Comparison of ENCODE assay signal across 8 cellular contexts in genomic region chrX:101097546-101098453, GRCh38. TPM values are rescaled to one million over a fixed set of nuclear protein-coding genes. Genes with fewer than 3 reads are reported as not detected.
DNase-seq lines count a peak whose midpoint lies in the region; ATAC-seq, FAIRE-seq and TF ChIP-seq lines count a peak whose summit lies in the region.

A gene with protein sequence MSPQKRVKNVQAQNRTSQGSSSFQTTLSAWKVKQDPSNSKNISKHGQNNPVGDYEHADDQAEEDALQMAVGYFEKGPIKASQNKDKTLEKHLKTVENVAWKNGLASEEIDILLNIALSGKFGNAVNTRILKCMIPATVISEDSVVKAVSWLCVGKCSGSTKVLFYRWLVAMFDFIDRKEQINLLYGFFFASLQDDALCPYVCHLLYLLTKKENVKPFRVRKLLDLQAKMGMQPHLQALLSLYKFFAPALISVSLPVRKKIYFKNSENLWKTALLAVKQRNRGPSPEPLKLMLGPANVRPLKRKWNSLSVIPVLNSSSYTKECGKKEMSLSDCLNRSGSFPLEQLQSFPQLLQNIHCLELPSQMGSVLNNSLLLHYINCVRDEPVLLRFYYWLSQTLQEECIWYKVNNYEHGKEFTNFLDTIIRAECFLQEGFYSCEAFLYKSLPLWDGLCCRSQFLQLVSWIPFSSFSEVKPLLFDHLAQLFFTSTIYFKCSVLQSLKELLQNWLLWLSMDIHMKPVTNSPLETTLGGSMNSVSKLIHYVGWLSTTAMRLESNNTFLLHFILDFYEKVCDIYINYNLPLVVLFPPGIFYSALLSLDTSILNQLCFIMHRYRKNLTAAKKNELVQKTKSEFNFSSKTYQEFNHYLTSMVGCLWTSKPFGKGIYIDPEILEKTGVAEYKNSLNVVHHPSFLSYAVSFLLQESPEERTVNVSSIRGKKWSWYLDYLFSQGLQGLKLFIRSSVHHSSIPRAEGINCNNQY (plus strand): TSS chrX:101098204. CDS start chrX:101101071, 2,867 bp downstream.

- peaks cover 0 to 13% of the 10 kb centered on the region in 2 experiments; a peak in 2 of 4 replicates for H3K79me2 ChIP-seq in H1 (ENCODE audit: control insufficient read depth in 1 of 2, insufficient read depth in 2 of 2, low read length in 2 of 2)

- TF ChIP-seq CTCF in H1 (IDR thresholded peaks at IDR 0.05; ENCODE audit: control extremely low read depth in 1 of 3, insufficient read depth in 1 of 3, low read depth in 1 of 3, low read length in 3 of 3) = no peak

- no peak within 1 kb of the TSS for H3K23ac ChIP-seq in H1 (ENCODE audit: insufficient read length)

- no peaks in the 10 kb centered on the region for H3K4me1 ChIP-seq in H1 (replicated peaks in 1 of 4; ENCODE audit: control insufficient read depth in 3 of 4, insufficient read depth in 4 of 4, low read length in 3 of 4)

- H3K9ac ChIP-seq in H1 (replicated peaks in 1 of 4; ENCODE audit: extremely low read depth in 1 of 4, low read depth in 3 of 4, low read length in 3 of 4) = peak within 1 kb of the TSS; percentile 35 to 71 (median 68); a peak in 6 of 7 replicates

- no peak within 1 kb of the TSS for H3K4ac ChIP-seq in H1 (replicated peaks; ENCODE audit: insufficient read length, low read depth, low read length)

- H4K8ac ChIP-seq in H1 (ENCODE audit: extremely low read depth, insufficient read depth, low read length) = no peak within 1 kb of the TSS

- no peak within 1 kb of the TSS for H2BK20ac ChIP-seq in H1 (ENCODE audit: low read length)

- TF ChIP-seq POLR2A in H1 (IDR thresholded peaks at IDR 0.05; ENCODE audit: control extremely low read depth in 1 of 2, low read depth in 2 of 2, low read length in 2 of 2) = peak in 1 of 2 experiments; percentile 80; a peak in 2 of 3 replicates

- H4K5ac ChIP-seq in H1 (ENCODE audit: insufficient read length, low read depth, low read length) = peak within 1 kb of the TSS; percentile 31

- CTCF ChIA-PET in H1 (lab: Charles Lee; ENCODE audit: partially characterized antibody) = no interaction called here

- H3K27me3 ChIP-seq in H1 (replicated peaks in 1 of 4; ENCODE audit: control insufficient read depth in 3 of 4, extremely low read depth in 1 of 4, insufficient read depth in 3 of 4, low read length in 3 of 4) = no peaks in the 10 kb centered on the region

- FAIRE-seq in H1 (lab: Jason Lieb, UNC) = peak; percentile 60

- H2AK5ac ChIP-seq in H1 (ENCODE audit: low read depth, low read length) = no peak within 1 kb of the TSS

- POLR2A ChIA-PET in H1 (lab: Charles Lee; ENCODE audit: partially characterized antibody) = interaction anchor here (0.6 to 1.2 kb wide), 6 partner anchors 9 to 82 kb away, joined by 3 to 4 read pairs (median 3); no protein-coding TSS in a partner anchor

- TF ChIP-seq RAD21 in H1 (IDR thresholded peaks at IDR 0.05 in 1 of 2, conservative IDR thresholded peaks at IDR 0.05 in 1 of 2; ENCODE audit: low read depth in 2 of 2, low read length in 2 of 2) = no peak

- WGBS in H1 (ENCODE audit: extremely low coverage in 1 of 2, insufficient coverage in 1 of 2, insufficient read length in 1 of 2, insufficient replicate concordance in 2 of 2, low coverage in 1 of 2, low lambda C conversion rate in 2 of 2, missing lambda C conversion rate in 1 of 2), 2 experiments = 3% methylated on average over 43 of the region's 48 CpGs; no CpG with 5 or more reads in 1 of the 2 experiments

- no peak within 1 kb of the TSS for H4K91ac ChIP-seq in H1 (replicated peaks; ENCODE audit: insufficient read length, low read length)

- no peaks in the 10 kb centered on the region; the same call in 1 of the 2 replicates for H3K23me2 ChIP-seq in H1 (ENCODE audit: low read depth, low read length)

- peak within 1 kb of the TSS; percentile 87; the same call in 1 of the 2 replicates for H2AFZ ChIP-seq in H1 (ENCODE audit: low read length)

- no peak within 1 kb of the TSS for H2BK15ac ChIP-seq in H1 (ENCODE audit: low read length)

- H3K27ac ChIP-seq in H1 (ENCODE audit: low read depth, low read length) = peak within 1 kb of the TSS; percentile 54; the same call in 1 of the 2 replicates

- TF ChIP-seq EP300 in H1 (IDR thresholded peaks at IDR 0.05; ENCODE audit: borderline replicate concordance in 1 of 2, low read depth in 2 of 2, low read length in 2 of 2) = no peak

- no peak within 1 kb of the TSS for H3K14ac ChIP-seq in H1 (ENCODE audit: insufficient read length)

- H2BK12ac ChIP-seq in H1 (ENCODE audit: low read depth, low read length) = no peak within 1 kb of the TSS

- H3K4me3 ChIP-seq in H1 (ENCODE audit: extremely low read depth in 1 of 4, insufficient read depth in 2 of 4, low read depth in 3 of 4, low read length in 4 of 4) = peak within 1 kb of the TSS; percentile 84 to 88 (median 87)

- no peak within 1 kb of the TSS for H3K56ac ChIP-seq in H1 (replicated peaks; ENCODE audit: insufficient read length, low read depth, low read length)

- peak; percentile 93 for DNase-seq in Caki2 (ENCODE audit: low read depth)
- peak in 75 of 76 experiments; percentile 2 to 94 (median 87) for DNase-seq in HUDEP-2 (lab: John Stamatoyannopoulos, UW; ENCODE audit: unreplicated experiment in 76 of 76)
- DNase-seq in NOMO-1 treated with dmso at 0.1 percent for 144 hours (lab: John Stamatoyannopoulos, UW; ENCODE audit: unreplicated experiment) = peak; percentile 91
- DNase-seq in activated CD8-positive, alpha-beta memory T cell treated with anti-CD3 and anti-CD28 coated beads for 48 hours (ENCODE audit: low read depth in 2 of 3, low spot score in 2 of 3) = peak; percentile 47 to 80 (median 63)
- DNase-seq in H1 (ENCODE audit: low read depth in 1 of 2, low spot score in 2 of 2) = peak; percentile 72 to 85
- DNase-seq in medulla oblongata (ENCODE audit: extremely low spot score) = peak; percentile 91
- peak; percentile 78 to 87 (median 78) for DNase-seq in stimulated activated CD4-positive, alpha-beta T cell treated with anti-CD3 and anti-CD28 coated beads, TNF-alpha, amount 100 ng/mL, for 48 hours (ENCODE audit: low read depth in 3 of 3)

- no peak within 1 kb of the TSS for H2BK120ac ChIP-seq in H1 (replicated peaks; ENCODE audit: low read depth, low read length)

- in situ Hi-C loops in Caki2 (cut with HindIII; ENCODE audit: low pct_unique_long_range_greater_than_20kb, low sequenced_read_pairs) = no loop called here

- no peak within 1 kb of the TSS for H3K18ac ChIP-seq in H1 (ENCODE audit: extremely low read depth, low read length)

- H3K9me3 ChIP-seq in H1 (ENCODE audit: insufficient read depth in 2 of 2, low read depth in 1 of 2, low read length in 1 of 2) = no peaks in the 10 kb centered on the region

- no peak within 1 kb of the TSS; the same call in 1 of the 2 replicates for H2BK5ac ChIP-seq in H1 (ENCODE audit: low read depth, low read length)

- H3K36me3 ChIP-seq in H1 (ENCODE audit: control insufficient read depth in 2 of 4, insufficient read depth in 4 of 4, low read length in 3 of 4) = peaks cover 0 to 17% (median 1%) of the 10 kb centered on the region in 4 experiments; a peak in 3 of 8 replicates

- H3K4me2 ChIP-seq in H1 (ENCODE audit: insufficient read depth in 1 of 2, low read depth in 2 of 2, low read length in 2 of 2) = peak within 1 kb of the TSS; percentile 78 to 80

- H3K79me1 ChIP-seq in H1 (ENCODE audit: low read depth, low read length) = no peaks in the 10 kb centered on the region

- ATAC-seq in GM21390 (IDR thresholded peaks at IDR 0.05; ENCODE audit: unreplicated experiment) = peak; percentile 99

- no peaks in the 10 kb centered on the region for H4K20me1 ChIP-seq in H1 (replicated peaks in 1 of 2; ENCODE audit: control insufficient read depth in 1 of 2, insufficient read depth in 2 of 2, low read length in 2 of 2)

TF ChIP-seq in H1, 55 proteins besides CTCF, POLR2A, EP300 and RAD21 (continues in another document):
- TF ChIP-seq ATF2 (IDR thresholded peaks at IDR 0.05; ENCODE audit: low read length) = no peak
- no peak for TF ChIP-seq GTF2F1 (IDR thresholded peaks at IDR 0.05; ENCODE audit: borderline replicate concordance, low read depth, low read length)
- TF ChIP-seq NRF1 (IDR thresholded peaks at IDR 0.05; ENCODE audit: low read depth, low read length) = peak; percentile 67
- TF ChIP-seq GABPA (IDR thresholded peaks at IDR 0.05; ENCODE audit: borderline replicate concordance, insufficient read depth, low read length) = no peak
- TF ChIP-seq PHF8 (conservative IDR thresholded peaks at IDR 0.05; ENCODE audit: low read depth, low read length) = peak; percentile 63
- TF ChIP-seq SAP30 (IDR thresholded peaks at IDR 0.05; ENCODE audit: insufficient read depth, insufficient replicate concordance, low read length) = no peak
- TF ChIP-seq, protein P1, sequence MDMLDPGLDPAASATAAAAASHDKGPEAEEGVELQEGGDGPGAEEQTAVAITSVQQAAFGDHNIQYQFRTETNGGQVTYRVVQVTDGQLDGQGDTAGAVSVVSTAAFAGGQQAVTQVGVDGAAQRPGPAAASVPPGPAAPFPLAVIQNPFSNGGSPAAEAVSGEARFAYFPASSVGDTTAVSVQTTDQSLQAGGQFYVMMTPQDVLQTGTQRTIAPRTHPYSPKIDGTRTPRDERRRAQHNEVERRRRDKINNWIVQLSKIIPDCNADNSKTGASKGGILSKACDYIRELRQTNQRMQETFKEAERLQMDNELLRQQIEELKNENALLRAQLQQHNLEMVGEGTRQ (IDR thresholded peaks at IDR 0.05; ENCODE audit: low read length) = no peak
- TF ChIP-seq TCF12 (IDR thresholded peaks at IDR 0.05; ENCODE audit: low read depth, low read length) = no peak
- no peak for TF ChIP-seq RXRA (IDR thresholded peaks at IDR 0.05; ENCODE audit: insufficient read depth, low read depth, low read length)

RNA-seq across cellular contexts. Expression of the gene that starts here (rescaled TPM):
- 22.3 and 22.5 TPM in 2 replicates for total RNA-seq in Caki2 (2014; rRNA removed; shearing (Covaris generic); ENCODE audit: low replicate concordance)
- total RNA-seq in H1 (2021; fragmentation: NEBNext Ultra II Directional; extraction: Animal tissue kit (Norgen Biotek cat#: 25700)) = 20.8 and 22.5 TPM in 2 replicates
- polyA plus RNA-seq in H1 (2011; rRNA removed) = 4.6 and 7.2 TPM in 2 replicates
- 9.9 TPM for polyA plus RNA-seq in H1 (2011; cell fraction: cytosol; rRNA removed)
- polyA plus RNA-seq in H1 (2011; cell fraction: nucleus; rRNA removed) = 9.7 TPM
- polyA plus RNA-seq in H1 (2012, experiment 1 of 2) = 11.9 to 17.3 TPM (median 13.3 TPM) in 4 replicates
- polyA plus RNA-seq in H1 (2012, experiment 2 of 2) = 0.85 TPM
- 10.6 TPM for polyA plus RNA-seq in H1 (2013, experiment 1 of 2)
- polyA plus RNA-seq in H1 (2013, experiment 2 of 2) = 11.5 TPM
- polyA minus RNA-seq in H1 (2011; rRNA and poly(A)+ RNA removed) = 37.7 and 46.4 TPM in 2 replicates
- polyA minus RNA-seq in H1 (2011; cell fraction: cytosol; rRNA and poly(A)+ RNA removed) = 12.3 TPM
- polyA minus RNA-seq in H1 (2011; cell fraction: nucleus; rRNA and poly(A)+ RNA removed) = 41.3 TPM

Comparison
In these comparisons a context has a peak if more than half of its experiments do, and no peak if none do; other contexts are left out.
1. Peak in every context shown above with its lines: DNase-seq, ATAC-seq, H3K4me3 ChIP-seq and H3K27ac ChIP-seq.